33 cellular contexts compared by ENCODE assay signal in genomic region chr2:44496130-44496529, GRCh38.
"Had no signal": no experiment of that assay in that cellular context is flagged by ENCODE, and none has a peak within 500 bp of the region (broad histone marks: within the 10 kb centered on the region; RNA-seq: fewer than 3 reads in every experiment).

No MANE protein-coding gene starts in this region.

- H3K4me3 Mint-ChIP-seq: activated CD4-positive, alpha-beta memory T cell treated with anti-CD3 and anti-CD28 coated beads, Interleukin-2, amount 10 ng/mL, durations not matched to agents 7 days and 5 days; activated CD4-positive, alpha-beta T cell treated with anti-CD3 and anti-CD28 coated beads, Interleukin-2, amount 10 ng/mL, durations not matched to agents 7 days and 5 days; activated naive CD8-positive, alpha-beta T cell; activated T-cell treated with anti-CD3 and anti-CD28 coated beads, Interleukin-2, amount 50 U/mL, for 24 hours; activated T-cell treated with anti-CD3 and anti-CD28 coated beads, Interleukin-2, amount 50 U/mL, for 72 hours; central memory CD8-positive, alpha-beta T cell; dendritic cell treated with granulocyte-macrophage colony-stimulating factor and Interleukin-4, amounts not matched to agents 40 ng/mL and 50 ng/mL, for 4 days; endodermal cell; WTC11 had no signal

- DNase-seq: activated CD4-positive, alpha-beta memory T cell treated with anti-CD3 and anti-CD28 coated beads, Interleukin-2, amount 10 ng/mL, durations not matched to agents 7 days and 5 days; activated CD4-positive, alpha-beta T cell treated with anti-CD3 and anti-CD28 coated beads for 1 hour; activated CD4-positive, alpha-beta T cell treated with anti-CD3 and anti-CD28 coated beads for 4 hours; activated CD4-positive, alpha-beta T cell treated with anti-CD3 and anti-CD28 coated beads, Interleukin-2, amount 10 ng/mL, durations not matched to agents 7 days and 5 days; activated CD4-positive, alpha-beta T cell treated with anti-CD3 and anti-CD28 coated beads, Interleukin-2, amount 50 U/mL, for 4 hours; activated CD8-positive, alpha-beta memory T cell treated with anti-CD3 and anti-CD28 coated beads, Interleukin-2, amount 50 U/mL, for 48 hours; activated gamma-delta T cell treated with Interleukin-2 at 50 U/mL for 16 hours; activated naive CD4-positive, alpha-beta T cell treated with anti-CD3 and anti-CD28 coated beads, Interleukin-2, amount 50 U/mL, for 16 hours; activated naive CD4-positive, alpha-beta T cell treated with Interleukin-2 at 50 U/mL for 16 hours; activated T-cell treated with anti-CD3 and anti-CD28 coated beads for 4 hours; activated T-cell treated with anti-CD3 and anti-CD28 coated beads, Interleukin-2, amount 50 U/mL, for 24 hours; activated T-cell treated with anti-CD3 and anti-CD28 coated beads, Interleukin-2, amount 50 U/mL, for 72 hours; amniotic stem cell; anterior cingulate cortex; brain microvascular endothelial cell; dorsolateral prefrontal cortex; effector memory CD4-positive, alpha-beta T cell; endodermal cell; foreskin fibroblast; glutamatergic neuron; heart left ventricle; T-helper 2 cell had no signal

- ATAC-seq: activated T-cell treated with anti-CD3 and anti-CD28 coated beads, Interleukin-2, amount 50 U/mL, for 72 hours; esophagus mucosa; heart left ventricle; WTC11 had no signal

- H3K4me1 Mint-ChIP-seq: activated CD4-positive, alpha-beta memory T cell treated with anti-CD3 and anti-CD28 coated beads, Interleukin-2, amount 10 ng/mL, durations not matched to agents 7 days and 5 days; activated CD4-positive, alpha-beta T cell treated with anti-CD3 and anti-CD28 coated beads, Interleukin-2, amount 10 ng/mL, durations not matched to agents 7 days and 5 days; central memory CD8-positive, alpha-beta T cell had no signal

- H3K4me1 ChIP-seq: heart left ventricle had no signal

- H3K27ac ChIP-seq: brain microvascular endothelial cell, coronary artery, dorsolateral prefrontal cortex, heart left ventricle, VCaP had no signal

- H3K9me3 Mint-ChIP-seq: activated CD4-positive, alpha-beta memory T cell treated with anti-CD3 and anti-CD28 coated beads, Interleukin-2, amount 10 ng/mL, durations not matched to agents 7 days and 5 days; activated CD4-positive, alpha-beta T cell treated with anti-CD3 and anti-CD28 coated beads, Interleukin-2, amount 10 ng/mL, durations not matched to agents 7 days and 5 days; activated T-cell treated with anti-CD3 and anti-CD28 coated beads, Interleukin-2, amount 50 U/mL, for 24 hours; activated T-cell treated with anti-CD3 and anti-CD28 coated beads, Interleukin-2, amount 50 U/mL, for 72 hours; central memory CD8-positive, alpha-beta T cell; dendritic cell treated with granulocyte-macrophage colony-stimulating factor and Interleukin-4, amounts not matched to agents 40 ng/mL and 50 ng/mL, for 4 days; endodermal cell; WTC11 had no signal

- H3K27ac Mint-ChIP-seq: activated CD4-positive, alpha-beta memory T cell treated with anti-CD3 and anti-CD28 coated beads, Interleukin-2, amount 10 ng/mL, durations not matched to agents 7 days and 5 days; activated CD4-positive, alpha-beta T cell treated with anti-CD3 and anti-CD28 coated beads, Interleukin-2, amount 10 ng/mL, durations not matched to agents 7 days and 5 days; activated naive CD8-positive, alpha-beta T cell; activated T-cell treated with anti-CD3 and anti-CD28 coated beads, Interleukin-2, amount 50 U/mL, for 24 hours; activated T-cell treated with anti-CD3 and anti-CD28 coated beads, Interleukin-2, amount 50 U/mL, for 72 hours; dendritic cell treated with granulocyte-macrophage colony-stimulating factor and Interleukin-4, amounts not matched to agents 40 ng/mL and 50 ng/mL, for 4 days; endodermal cell; WTC11 had no signal

- FAIRE-seq: astrocyte, bronchial epithelial cell, frontal cortex, TTC549 had no signal

- H3K9me3 ChIP-seq: heart left ventricle had no signal

- H3K27me3 ChIP-seq: brain microvascular endothelial cell, dorsolateral prefrontal cortex, heart left ventricle had no signal

- H3K4me3 ChIP-seq: coronary artery, dorsolateral prefrontal cortex, heart left ventricle had no signal

- H3K27me3 Mint-ChIP-seq: activated CD4-positive, alpha-beta memory T cell treated with anti-CD3 and anti-CD28 coated beads, Interleukin-2, amount 10 ng/mL, durations not matched to agents 7 days and 5 days; activated CD4-positive, alpha-beta T cell treated with anti-CD3 and anti-CD28 coated beads, Interleukin-2, amount 10 ng/mL, durations not matched to agents 7 days and 5 days; activated naive CD8-positive, alpha-beta T cell; activated T-cell treated with anti-CD3 and anti-CD28 coated beads, Interleukin-2, amount 50 U/mL, for 24 hours; central memory CD8-positive, alpha-beta T cell had no signal

- H3K36me3 ChIP-seq: brain microvascular endothelial cell, heart left ventricle had no signal
